In the genomic region with DNA sequence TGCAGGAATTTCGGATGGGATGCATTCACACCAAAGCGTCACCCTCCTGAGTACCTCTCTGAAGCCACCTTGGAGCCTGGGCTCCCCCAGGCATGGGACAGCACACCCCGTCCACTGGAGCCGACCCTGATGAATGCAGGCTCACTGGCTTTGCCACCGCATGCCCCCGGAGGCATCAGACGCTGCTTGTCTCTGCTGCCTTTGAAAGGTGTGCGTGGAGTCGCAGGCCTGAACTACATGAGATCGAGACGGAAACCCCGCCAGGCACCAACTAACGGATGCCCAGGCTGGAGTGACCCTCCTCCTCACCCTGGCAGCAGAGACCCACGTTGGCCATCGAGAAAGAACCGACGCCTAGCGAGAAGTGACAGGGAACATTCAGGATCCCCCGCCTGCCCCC, we compare ENCODE assay signal across 20 cellular contexts. TPM values are rescaled to one million over a fixed set of nuclear protein-coding genes. Genes with fewer than 3 reads are reported as not detected.
"Had no signal": no experiment of that assay in that cellular context is flagged by ENCODE, and none has a peak within 500 bp of the region (broad histone marks: within the 10 kb centered on the region; RNA-seq: fewer than 3 reads in every experiment).

No MANE protein-coding gene starts in this region.

- H3K27ac ChIP-seq: hepatocyte, left ventricle myocardium inferior, parathyroid adenoma, testis, upper lobe of left lung had no signal

- FAIRE-seq: frontal cortex, small intestine had no signal

- H3K79me2 ChIP-seq: hepatocyte, parathyroid adenoma had no signal

- H3K36me3 ChIP-seq: left ventricle myocardium inferior, upper lobe of left lung had no signal

- H3K27ac Mint-ChIP-seq: activated T-helper 2 cell treated with anti-CD3 and anti-CD28 coated beads, Interferon-gamma antibody, Interleukin-2, Interleukin-4, amounts not matched to agents 10 μg/mL and 5 μg/mL and 100 μg/mL, durations not matched to agents 14 hours and 24 hours and 36 hours; nephron; stimulated activated naive B cell treated with anti-CD40 and anti-IgM and Interleukin-4, amounts not matched to agents 10 μg/mL and 1 μg/mL and 100 μg/mL, for 72 hours had no signal

- H3K4me3 ChIP-seq: hepatocyte, left ventricle myocardium inferior, testis, upper lobe of left lung had no signal

- H3K4me3 Mint-ChIP-seq: activated T-cell treated with anti-CD3 and anti-CD28 coated beads, Interleukin-2, amount 50 U/mL, for 4 hours; nephron; stimulated activated naive B cell treated with anti-CD40 and anti-IgM and Interleukin-4, amounts not matched to agents 10 μg/mL and 1 μg/mL and 100 μg/mL, for 72 hours had no signal

- H3K36me3 Mint-ChIP-seq: brain; stimulated activated naive B cell treated with anti-CD40 and anti-IgM and Interleukin-4, amounts not matched to agents 10 μg/mL and 1 μg/mL and 100 μg/mL, for 72 hours had no signal

- H3K9me3 Mint-ChIP-seq: activated T-cell treated with anti-CD3 and anti-CD28 coated beads, Interleukin-2, amount 50 U/mL, for 4 hours; activated T-helper 2 cell treated with anti-CD3 and anti-CD28 coated beads, Interferon-gamma antibody, Interleukin-2, Interleukin-4, amounts not matched to agents 10 μg/mL and 5 μg/mL and 100 μg/mL, durations not matched to agents 14 hours and 24 hours and 36 hours; brain; nephron; stimulated activated naive B cell treated with anti-CD40 and anti-IgM and Interleukin-4, amounts not matched to agents 10 μg/mL and 1 μg/mL and 100 μg/mL, for 72 hours had no signal

- H3K9me3 ChIP-seq: left ventricle myocardium inferior, testis, upper lobe of left lung had no signal

- H3K4me1 ChIP-seq: parathyroid adenoma, testis had no signal

- H3K9ac ChIP-seq: parathyroid adenoma had no signal

- H2AFZ ChIP-seq: hepatocyte, parathyroid adenoma had no signal

- H3K27me3 ChIP-seq: hepatocyte, testis, upper lobe of left lung had no signal

RNA-seq across cellular contexts. Expression of a gene that starts 22.5 kb away (rescaled TPM):
- total RNA-seq: activated CD8-positive, alpha-beta memory T cell treated with anti-CD3 and anti-CD28 coated beads for 36 hours; activated T-cell treated with anti-CD3 and anti-CD28 coated beads, Interleukin-2, amount 50 U/mL, for 4 hours; activated T-helper 2 cell treated with anti-CD3 and anti-CD28 coated beads, Interferon-gamma antibody, Interleukin-2, Interleukin-4, amounts not matched to agents 10 μg/mL and 5 μg/mL and 100 μg/mL, durations not matched to agents 14 hours and 24 hours and 36 hours; aorta; dermis blood vessel endothelial cell; frontal cortex; hepatocyte; left ventricle myocardium inferior; mammary epithelial cell; myocyte; T-helper 1 cell treated with Interleukin-12 subunit alpha and Interleukin-12 subunit beta and Interleukin-4 antibody, amounts not matched to agents 30 ng/mL and 1 ng/mL, for 36 hours; testis; upper lobe of left lung had no signal
- polyA plus RNA-seq: adipose tissue, aorta, esophagus, mammary epithelial cell, small intestine had no signal

RNA-seq across cellular contexts. Expression of a gene that starts 30.1 kb away (rescaled TPM):
- total RNA-seq: activated CD8-positive, alpha-beta memory T cell treated with anti-CD3 and anti-CD28 coated beads for 36 hours; activated T-cell treated with anti-CD3 and anti-CD28 coated beads, Interleukin-2, amount 50 U/mL, for 4 hours; activated T-helper 2 cell treated with anti-CD3 and anti-CD28 coated beads, Interferon-gamma antibody, Interleukin-2, Interleukin-4, amounts not matched to agents 10 μg/mL and 5 μg/mL and 100 μg/mL, durations not matched to agents 14 hours and 24 hours and 36 hours; aorta; dermis blood vessel endothelial cell; frontal cortex; hepatocyte; left ventricle myocardium inferior; mammary epithelial cell; myocyte; T-helper 1 cell treated with Interleukin-12 subunit alpha and Interleukin-12 subunit beta and Interleukin-4 antibody, amounts not matched to agents 30 ng/mL and 1 ng/mL, for 36 hours; testis; upper lobe of left lung had no signal
- polyA plus RNA-seq: adipose tissue, aorta, esophagus, hepatocyte, mammary epithelial cell, small intestine had no signal

RNA-seq across cellular contexts. Expression of a gene that starts 43.8 kb away (rescaled TPM):
- total RNA-seq: activated CD8-positive, alpha-beta memory T cell treated with anti-CD3 and anti-CD28 coated beads for 36 hours; activated T-cell treated with anti-CD3 and anti-CD28 coated beads, Interleukin-2, amount 50 U/mL, for 4 hours; activated T-helper 2 cell treated with anti-CD3 and anti-CD28 coated beads, Interferon-gamma antibody, Interleukin-2, Interleukin-4, amounts not matched to agents 10 μg/mL and 5 μg/mL and 100 μg/mL, durations not matched to agents 14 hours and 24 hours and 36 hours; aorta; dermis blood vessel endothelial cell; frontal cortex; hepatocyte; left ventricle myocardium inferior; mammary epithelial cell; myocyte; T-helper 1 cell treated with Interleukin-12 subunit alpha and Interleukin-12 subunit beta and Interleukin-4 antibody, amounts not matched to agents 30 ng/mL and 1 ng/mL, for 36 hours; testis; upper lobe of left lung had no signal
- polyA plus RNA-seq: adipose tissue, aorta, esophagus, hepatocyte, mammary epithelial cell, small intestine had no signal

RNA-seq across cellular contexts. Expression of a gene that starts 45.0 kb away (rescaled TPM):
- total RNA-seq: activated CD8-positive, alpha-beta memory T cell treated with anti-CD3 and anti-CD28 coated beads for 36 hours; activated T-cell treated with anti-CD3 and anti-CD28 coated beads, Interleukin-2, amount 50 U/mL, for 4 hours; activated T-helper 2 cell treated with anti-CD3 and anti-CD28 coated beads, Interferon-gamma antibody, Interleukin-2, Interleukin-4, amounts not matched to agents 10 μg/mL and 5 μg/mL and 100 μg/mL, durations not matched to agents 14 hours and 24 hours and 36 hours; aorta; dermis blood vessel endothelial cell; frontal cortex; hepatocyte; left ventricle myocardium inferior; mammary epithelial cell; myocyte; T-helper 1 cell treated with Interleukin-12 subunit alpha and Interleukin-12 subunit beta and Interleukin-4 antibody, amounts not matched to agents 30 ng/mL and 1 ng/mL, for 36 hours; testis; upper lobe of left lung had no signal
- polyA plus RNA-seq: adipose tissue, aorta, esophagus, hepatocyte, mammary epithelial cell, small intestine had no signal

RNA-seq across cellular contexts. Expression of a gene that starts 53.9 kb away (rescaled TPM):
- total RNA-seq: activated CD8-positive, alpha-beta memory T cell treated with anti-CD3 and anti-CD28 coated beads for 36 hours; activated T-cell treated with anti-CD3 and anti-CD28 coated beads, Interleukin-2, amount 50 U/mL, for 4 hours; activated T-helper 2 cell treated with anti-CD3 and anti-CD28 coated beads, Interferon-gamma antibody, Interleukin-2, Interleukin-4, amounts not matched to agents 10 μg/mL and 5 μg/mL and 100 μg/mL, durations not matched to agents 14 hours and 24 hours and 36 hours; aorta; dermis blood vessel endothelial cell; frontal cortex; hepatocyte; left ventricle myocardium inferior; mammary epithelial cell; myocyte; T-helper 1 cell treated with Interleukin-12 subunit alpha and Interleukin-12 subunit beta and Interleukin-4 antibody, amounts not matched to agents 30 ng/mL and 1 ng/mL, for 36 hours; testis; upper lobe of left lung had no signal
- polyA plus RNA-seq: aorta, esophagus, hepatocyte, mammary epithelial cell had no signal
